19 cellular contexts compared by ENCODE assay signal in the genomic region with DNA sequence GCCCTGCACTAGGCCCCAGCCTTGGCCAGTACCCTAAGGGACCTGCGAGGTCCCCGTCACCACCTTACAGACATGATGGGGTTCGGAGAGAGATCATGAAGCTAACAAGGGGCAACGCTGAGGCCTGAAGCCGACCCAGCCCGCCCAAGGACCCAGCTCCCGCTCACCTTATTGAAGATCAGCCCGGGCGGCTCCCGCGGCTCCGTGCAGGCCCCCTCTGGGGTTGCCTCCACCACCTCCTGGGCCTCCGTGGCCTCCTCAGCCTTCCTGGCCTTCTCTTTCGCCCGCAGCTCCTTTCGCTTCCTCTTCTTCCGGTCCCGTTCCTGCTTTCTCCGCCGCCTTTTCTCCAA.
"Had no signal": no experiment of that assay in that cellular context is flagged by ENCODE, and none has a peak within 500 bp of the region (broad histone marks: within the 10 kb centered on the region; RNA-seq: fewer than 3 reads in every experiment).

No MANE protein-coding gene starts in this region.

- H3K36me3 ChIP-seq: uterus had no signal

- H3K4me3 Mint-ChIP-seq: activated CD8-positive, alpha-beta T cell treated with anti-CD3 and anti-CD28 coated beads, Interleukin-2, amount 10 ng/mL, durations not matched to agents 7 days and 5 days; activated naive CD8-positive, alpha-beta T cell treated with anti-CD3 and anti-CD28 coated beads for 36 hours had no signal

- H3K9me3 Mint-ChIP-seq: activated naive CD8-positive, alpha-beta T cell treated with anti-CD3 and anti-CD28 coated beads for 36 hours had no signal

- H3K27ac Mint-ChIP-seq: activated CD8-positive, alpha-beta T cell treated with anti-CD3 and anti-CD28 coated beads, Interleukin-2, amount 10 ng/mL, durations not matched to agents 7 days and 5 days; activated naive CD8-positive, alpha-beta T cell treated with anti-CD3 and anti-CD28 coated beads for 36 hours had no signal

- H3K4me3 ChIP-seq: body of pancreas, coronary artery, lung, tibial artery, uterus had no signal

- DNase-seq: activated CD4-positive, alpha-beta T cell treated with anti-CD3 and anti-CD28 coated beads for 4 hours; activated CD8-positive, alpha-beta T cell treated with anti-CD3 and anti-CD28 coated beads, Interleukin-2, amount 10 ng/mL, durations not matched to agents 7 days and 5 days; activated naive CD8-positive, alpha-beta T cell treated with anti-CD3 and anti-CD28 coated beads for 36 hours; caudate nucleus; erythroblast; hypothalamus; islet precursor cell; stimulated activated CD8-positive, alpha-beta memory T cell treated with anti-CD3 and anti-CD28 coated beads, Interleukin-4, amount 100 ng/mL, for 48 hours; stimulated activated naive CD8-positive, alpha-beta T cell treated with anti-CD3 and anti-CD28 coated beads, Interleukin-15, Interleukin-2, amounts not matched to agents 100 U/mL and 50 U/mL, for 24 hours; substantia nigra; SW 1271; T-helper 2 cell; uterus; WERI-Rb-1 had no signal

- H3K9me3 ChIP-seq: body of pancreas, tibial artery, uterus had no signal

- ATAC-seq: activated CD8-positive, alpha-beta T cell treated with anti-CD3 and anti-CD28 coated beads, Interleukin-2, amount 10 ng/mL, durations not matched to agents 7 days and 5 days; body of pancreas; stimulated activated naive CD8-positive, alpha-beta T cell treated with anti-CD3 and anti-CD28 coated beads, Interleukin-15, Interleukin-2, amounts not matched to agents 100 U/mL and 50 U/mL, for 24 hours had no signal

- H3K27me3 Mint-ChIP-seq: activated naive CD8-positive, alpha-beta T cell treated with anti-CD3 and anti-CD28 coated beads for 36 hours had no signal

- H3K27ac ChIP-seq: body of pancreas, coronary artery, parathyroid adenoma, tibial artery, uterus, WERI-Rb-1 had no signal

- H3K27me3 ChIP-seq: body of pancreas, tibial artery, uterus had no signal
